10 cellular contexts compared by ENCODE assay signal in the genomic region with DNA sequence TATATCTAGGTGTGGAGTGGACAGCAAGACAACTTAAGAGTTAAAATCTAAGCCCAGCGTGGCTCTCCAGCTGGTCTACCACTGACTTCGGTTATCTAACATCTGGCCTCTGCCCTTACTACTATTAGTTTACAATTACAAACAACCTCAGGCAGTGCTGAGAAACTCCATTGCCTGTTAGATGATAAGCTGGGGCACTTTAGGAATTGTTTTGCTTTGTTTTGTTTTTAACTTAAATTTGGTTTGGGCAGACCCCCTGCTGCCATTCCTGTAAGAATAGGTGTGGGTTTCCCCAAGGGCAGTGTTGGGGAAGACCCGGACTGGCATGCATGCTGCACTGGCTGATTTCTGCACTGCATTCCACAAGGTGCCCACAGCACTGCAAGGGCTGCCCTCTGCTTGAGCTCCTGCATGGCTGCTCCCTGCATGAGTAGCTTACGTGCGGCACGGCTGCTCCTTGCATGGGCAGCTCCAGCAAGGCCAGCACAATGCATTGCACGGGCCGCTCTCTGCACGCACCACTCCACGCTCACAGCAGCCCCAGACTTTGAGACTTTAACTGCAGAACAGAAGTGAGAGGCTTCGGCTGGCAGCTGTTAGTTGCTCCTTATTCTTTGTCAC.
DNase-seq lines count a peak whose midpoint lies in the region; ATAC-seq and TF ChIP-seq lines count a peak whose summit lies in the region.
"Had no signal": no experiment of that assay in that cellular context is flagged by ENCODE, and none has a peak within 500 bp of the region (broad histone marks: within the 10 kb centered on the region; RNA-seq: fewer than 3 reads in every experiment).

No MANE protein-coding gene starts in this region.

- H3K9ac ChIP-seq in OCI-LY1 (ENCODE audit: low read length) (peak overlapping the region; percentile 67), endodermal cell (ENCODE audit: extremely low read depth, low read length, poor library complexity, severe bottlenecking) (no peak overlapping the region)

- H3K36me3 ChIP-seq in OCI-LY1 (ENCODE audit: insufficient read depth, low read length) (no peaks in the 10 kb centered on the region), endodermal cell (ENCODE audit: control insufficient read depth, insufficient read depth, low read length) (no peaks in the 10 kb centered on the region), thyroid gland (no peaks in the 10 kb centered on the region)

- H3K36me3 Mint-ChIP-seq in activated T-cell treated with anti-CD3 and anti-CD28 coated beads, Interleukin-2, amount 50 U/mL, for 4 hours (ENCODE audit: insufficient read depth) = no peaks in the 10 kb centered on the region
- H3K36me3 Mint-ChIP-seq in endodermal cell (ENCODE audit: low read depth) = no peaks in the 10 kb centered on the region

- H3K4me3 ChIP-seq in OCI-LY1 (ENCODE audit: low read depth, low read length, poor library complexity, severe bottlenecking) (peak overlapping the region; percentile 52), endodermal cell (ENCODE audit: low read length) (peak overlapping the region; percentile 56), thyroid gland (replicated peaks in 1 of 3) (no peak overlapping the region)

- intact Hi-C loops in thyroid gland (cut with DNase I) = no loop called here

- peak overlapping the region; percentile 46 for H3K4me3 Mint-ChIP-seq in activated T-cell treated with anti-CD3 and anti-CD28 coated beads, Interleukin-2, amount 50 U/mL, for 4 hours
- H3K4me3 Mint-ChIP-seq in endodermal cell = peak overlapping the region; percentile 25

- H3K9me3 ChIP-seq in OCI-LY1 (ENCODE audit: low read length) = no peaks in the 10 kb centered on the region
- no peaks in the 10 kb centered on the region for H3K9me3 ChIP-seq in endodermal cell (ENCODE audit: control insufficient read depth, low read length)
- H3K9me3 ChIP-seq in thyroid gland = no peaks in the 10 kb centered on the region

- WGBS in endodermal cell (ENCODE audit: insufficient coverage in 1 of 2, insufficient read length in 1 of 2), 2 experiments = 64 to 72% methylated on average over 7 to 11 of the region's 11 CpGs
- 37 to 56% methylated on average over 10 of the region's 11 CpGs for whole genome bisulfite sequencing in thyroid gland, 2 donors

- H3K27ac Mint-ChIP-seq in endodermal cell = peak overlapping the region; percentile 83

- H3K27me3 Mint-ChIP-seq in activated T-cell treated with anti-CD3 and anti-CD28 coated beads, Interleukin-2, amount 50 U/mL, for 4 hours (ENCODE audit: low read depth) = no peaks in the 10 kb centered on the region
- no peaks in the 10 kb centered on the region for H3K27me3 Mint-ChIP-seq in endodermal cell (ENCODE audit: insufficient read depth)

- H3K27ac ChIP-seq in OCI-LY1 (ENCODE audit: low read depth, low read length, poor library complexity, severe bottlenecking) = peak overlapping the region; percentile 99
- no peak overlapping the region for H3K27ac ChIP-seq in endodermal cell (ENCODE audit: low read depth, low read length)
- peak overlapping the region in 1 of 3 donors; percentile 11 for H3K27ac ChIP-seq in thyroid gland

- TF ChIP-seq POLR2A in thyroid gland (IDR thresholded peaks at IDR 0.05) = no peak

- H3K27me3 ChIP-seq in OCI-LY1 (ENCODE audit: insufficient read depth, low read length) = no peaks in the 10 kb centered on the region
- no peaks in the 10 kb centered on the region for H3K27me3 ChIP-seq in endodermal cell (ENCODE audit: control insufficient read depth, insufficient read depth, low read length, poor library complexity, severe bottlenecking)
- no peaks in the 10 kb centered on the region for H3K27me3 ChIP-seq in thyroid gland

- peaks cover 52% of the 10 kb centered on the region for H3K4me1 Mint-ChIP-seq in activated T-cell treated with anti-CD3 and anti-CD28 coated beads, Interleukin-2, amount 50 U/mL, for 4 hours (ENCODE audit: low read depth)
- H3K4me1 Mint-ChIP-seq in endodermal cell = peaks cover 59% of the 10 kb centered on the region

- TF ChIP-seq CTCF in OCI-LY1 (IDR thresholded peaks at IDR 0.05; ENCODE audit: low read length) (no peak), endodermal cell (conservative IDR thresholded peaks at IDR 0.05) (no peak), thyroid gland (IDR thresholded peaks at IDR 0.05) (no peak)

- ATAC-seq in activated T-cell treated with anti-CD3 and anti-CD28 coated beads, Interleukin-2, amount 50 U/mL, for 4 hours = no peak
- no peak for ATAC-seq in GM21528 (IDR thresholded peaks at IDR 0.05; ENCODE audit: low FRiP score, unreplicated experiment)

- no peaks in the 10 kb centered on the region for H3K9me2 ChIP-seq in OCI-LY1 (ENCODE audit: low read depth, low read length)

- no peaks in the 10 kb centered on the region for H4K20me1 ChIP-seq in OCI-LY1 (ENCODE audit: insufficient read depth, low read length)

- H3K79me2 ChIP-seq in OCI-LY1 (ENCODE audit: insufficient read depth, low read length) = 0 out of 2 replicates have a peak, but pooled peaks cover 8% of the 10 kb centered on the region

- peaks cover 11% of the 10 kb centered on the region; the same call in 1 of the 2 replicates for H3F3A ChIP-seq in OCI-LY1 (ENCODE audit: insufficient read depth, low read length)

- H3K4me2 ChIP-seq in OCI-LY1 (ENCODE audit: low read length) = peak overlapping the region; percentile 75

- no peak for DNase-seq in activated T-cell treated with anti-CD3 and anti-CD28 coated beads, Interleukin-2, amount 50 U/mL, for 4 hours
- DNase-seq in activated T-cell treated with anti-CD3 and anti-CD28 coated beads, Interleukin-2, amount 50 U/mL, for 1 hour = no peak
- DNase-seq in endodermal cell (peak; percentile 73), thyroid gland (peak; percentile 44 to 65), EL (no peak)
- no peak for DNase-seq in stimulated activated CD4-positive, alpha-beta T cell treated with anti-CD3 and anti-CD28 coated beads, Interleukin-4, amount 100 ng/mL, for 4 hours
- DNase-seq: AML-193, NCI-H446 treated with DMSO at 0.1 percent for 48 hours had no signal

- H3K4me1 ChIP-seq in OCI-LY1 (ENCODE audit: insufficient read depth, low read length, severe bottlenecking) (peaks cover 94% of the 10 kb centered on the region), endodermal cell (ENCODE audit: control insufficient read depth, insufficient read depth, low read length) (peaks cover 33% of the 10 kb centered on the region), thyroid gland (peaks cover 29 to 44% of the 10 kb centered on the region in 2 donors)

- H3K9me3 Mint-ChIP-seq in activated T-cell treated with anti-CD3 and anti-CD28 coated beads, Interleukin-2, amount 50 U/mL, for 4 hours = no peaks in the 10 kb centered on the region
- H3K9me3 Mint-ChIP-seq in endodermal cell = no peaks in the 10 kb centered on the region

- H2AFZ ChIP-seq in OCI-LY1 (ENCODE audit: low read length) = no peak overlapping the region

Comparison
In these comparisons a context has a peak if more than half of its experiments do, and no peak if none do; other contexts are left out.
1. DNase-seq: peak in endodermal cell (single experiment) and thyroid gland (2 of 2); none in activated T-cell treated with anti-CD3 and anti-CD28 coated beads, Interleukin-2, amount 50 U/mL, for 4 hours (single experiment), activated T-cell treated with anti-CD3 and anti-CD28 coated beads, Interleukin-2, amount 50 U/mL, for 1 hour (single experiment), stimulated activated CD4-positive, alpha-beta T cell treated with anti-CD3 and anti-CD28 coated beads, Interleukin-4, amount 100 ng/mL, for 4 hours (0 of 2) and EL (single experiment).
2. H3K4me3 ChIP-seq: peak in OCI-LY1 (single experiment) and endodermal cell (single experiment); none in thyroid gland (0 of 3).